In genomic region chr18:32919799-32920198, GRCh38 we compare ENCODE assay signal across 8 cellular contexts.
DNase-seq lines count a peak whose midpoint lies in the region; ATAC-seq, FAIRE-seq and TF ChIP-seq lines count a peak whose summit lies in the region.

No MANE protein-coding gene starts in this region.

- no peaks in the 10 kb centered on the region for H3K36me3 ChIP-seq in HepG2 (replicated peaks in 1 of 2; ENCODE audit: control insufficient read depth in 1 of 2, insufficient read depth in 2 of 2, low read length in 2 of 2)

- no peak overlapping the region for H3K27ac ChIP-seq in HepG2 (ENCODE audit: extremely low read length, insufficient read depth, low read length)

- TF ChIP-seq POLR2A in HepG2 (IDR thresholded peaks at IDR 0.05; ENCODE audit: insufficient read depth in 1 of 2, low read depth in 2 of 2, low read length in 2 of 2), result no peak

- POLR2A ChIA-PET in HepG2 (lab: Yijun Ruan, JAX), result no interaction called here
- POLR2A ChIA-PET in activated CD4-positive, alpha-beta memory T cell treated with anti-CD3 and anti-CD28 coated beads, Interleukin-2, amount 10 ng/mL, durations not matched to agents 7 days and 5 days (lab: Charles Lee), result no interaction called here

- TF ChIP-seq EP300 in HepG2 (IDR thresholded peaks at IDR 0.05; ENCODE audit: low read depth in 2 of 2, low read length in 2 of 2), result no peak
- no peak for TF ChIP-seq EP300 in HepG2 (CRISPR knock-in tag; IDR thresholded peaks at IDR 0.05; ENCODE audit: borderline replicate concordance)

- intact Hi-C loops in HepG2 (cut with micrococcal nuclease; ENCODE audit: unreplicated experiment), result loop anchor here (1.0 to 10.0 kb wide), 4 partner anchors 85 to 245 kb away; no protein-coding TSS in a partner anchor

- peak; percentile 97 for ATAC-seq in GM18870 (IDR thresholded peaks at IDR 0.05; ENCODE audit: unreplicated experiment)
- ATAC-seq in HG02970 (IDR thresholded peaks at IDR 0.05; ENCODE audit: low FRiP score, unreplicated experiment), result peak; percentile 98
- peak; percentile 100 for ATAC-seq in HepG2

- CTCF ChIA-PET in HepG2 (lab: Yijun Ruan, JAX; ENCODE audit: low intra/inter-chr PET ratio, low total read pairs), result interaction anchor here (1.3 to 2.9 kb wide), 4 partner anchors 20 to 344 kb away, joined by 5 to 24 read pairs (median 6); no protein-coding TSS in a partner anchor
- CTCF ChIA-PET in activated CD4-positive, alpha-beta memory T cell treated with anti-CD3 and anti-CD28 coated beads, Interleukin-2, amount 10 ng/mL, durations not matched to agents 7 days and 5 days (lab: Charles Lee), result no interaction called here

- H3K9ac ChIP-seq in HepG2 (ENCODE audit: insufficient read depth, low read depth, low read length), result no peak overlapping the region

- H3K27ac Mint-ChIP-seq in activated CD4-positive, alpha-beta memory T cell treated with anti-CD3 and anti-CD28 coated beads, Interleukin-2, amount 10 ng/mL, durations not matched to agents 7 days and 5 days, result no peak overlapping the region

- no peaks in the 10 kb centered on the region for H3K27me3 Mint-ChIP-seq in activated CD4-positive, alpha-beta memory T cell treated with anti-CD3 and anti-CD28 coated beads, Interleukin-2, amount 10 ng/mL, durations not matched to agents 7 days and 5 days

- in situ Hi-C loops in HepG2 (cut with HindIII; ENCODE audit: extremely low pct_ligation_motif_present, low pct_unique_long_range_greater_than_20kb), result loop anchor here (5.0 kb wide), 1 partner anchor 202 kb away; no protein-coding TSS in a partner anchor

- BruUV-seq in HepG2 (replicated peaks; lab: Mats Ljungman, UMichigan), result no TSS peak

- WGBS in HepG2 (ENCODE audit: low lambda C conversion rate), result 0% methylated on average over 2 of the region's 2 CpGs

- peak; percentile 89 for TF ChIP-seq RAD21 in HepG2 (CRISPR knock-in tag; IDR thresholded peaks at IDR 0.05)

- no peaks in the 10 kb centered on the region for H3K27me3 ChIP-seq in HepG2 (ENCODE audit: control insufficient read depth in 1 of 2, insufficient read depth in 2 of 2, low read length in 2 of 2)

- H3K79me2 ChIP-seq in HepG2 (ENCODE audit: insufficient read depth, low read length), result no peaks in the 10 kb centered on the region

- H4K20me1 ChIP-seq in HepG2 (ENCODE audit: insufficient read depth, low read length), result no peaks in the 10 kb centered on the region

- TF ChIP-seq CTCF in AG09309 (IDR thresholded peaks at IDR 0.05; ENCODE audit: control insufficient read depth, insufficient read depth, low read depth, low read length, missing control alignments) (peak; percentile 30), HepG2 (CRISPR knock-in tag; IDR thresholded peaks at IDR 0.05) (peak; percentile 89)

- no peaks in the 10 kb centered on the region for H3K36me3 Mint-ChIP-seq in activated CD4-positive, alpha-beta memory T cell treated with anti-CD3 and anti-CD28 coated beads, Interleukin-2, amount 10 ng/mL, durations not matched to agents 7 days and 5 days (ENCODE audit: low read depth)

- H3K4me3 Mint-ChIP-seq in activated CD4-positive, alpha-beta memory T cell treated with anti-CD3 and anti-CD28 coated beads, Interleukin-2, amount 10 ng/mL, durations not matched to agents 7 days and 5 days, result no peak overlapping the region

- H3K4me3 ChIP-seq in AG09309 (ENCODE audit: control insufficient read depth, low read depth, low read length) (no peak overlapping the region), HepG2 (replicated peaks in 1 of 3; ENCODE audit: insufficient read depth in 1 of 3, low read depth in 2 of 3, low read length in 3 of 3) (no peak overlapping the region)

- no peak for DNase-seq in AG09309 (ENCODE audit: low read depth)
- DNase-seq in NCI-H1436 (lab: John Stamatoyannopoulos, UW), result peak; percentile 46
- peak; percentile 13 for DNase-seq in UCSD-AML1 (lab: John Stamatoyannopoulos, UW; ENCODE audit: unreplicated experiment)
- peak; percentile 85 for DNase-seq in HepG2 (ENCODE audit: low spot score)
- no peak for DNase-seq in frontal cortex (ENCODE audit: low spot score in 2 of 2)
- no peak for DNase-seq in activated CD4-positive, alpha-beta memory T cell treated with anti-CD3 and anti-CD28 coated beads, Interleukin-2, amount 10 ng/mL, durations not matched to agents 7 days and 5 days

- peaks cover 3% of the 10 kb centered on the region for H3K9me3 Mint-ChIP-seq in activated CD4-positive, alpha-beta memory T cell treated with anti-CD3 and anti-CD28 coated beads, Interleukin-2, amount 10 ng/mL, durations not matched to agents 7 days and 5 days

- H2AFZ ChIP-seq in HepG2 (ENCODE audit: low read length), result no peak overlapping the region

- H3K4me1 ChIP-seq in HepG2 (ENCODE audit: insufficient read depth, low read length), result peaks cover 21% of the 10 kb centered on the region

- peak; percentile 78 for FAIRE-seq in HepG2 (lab: Jason Lieb, UNC)
- FAIRE-seq in frontal cortex (lab: Jason Lieb, UNC), result no peak

- no peak overlapping the region for H3K4me2 ChIP-seq in HepG2 (ENCODE audit: low read depth, low read length)

- H3K4me1 Mint-ChIP-seq in activated CD4-positive, alpha-beta memory T cell treated with anti-CD3 and anti-CD28 coated beads, Interleukin-2, amount 10 ng/mL, durations not matched to agents 7 days and 5 days, result no peaks in the 10 kb centered on the region

- no peaks in the 10 kb centered on the region for H3K9me3 ChIP-seq in HepG2 (ENCODE audit: low read length)

TF ChIP-seq in HepG2, 621 proteins besides CTCF, POLR2A, EP300 and RAD21 (continues in another document):
- TF ChIP-seq TFAP4 (IDR thresholded peaks at IDR 0.05; ENCODE audit: borderline replicate concordance, low read depth) (no peak), XBP1 (CRISPR knock-in tag; IDR thresholded peaks at IDR 0.05) (no peak), ZFX (CRISPR knock-in tag; IDR thresholded peaks at IDR 0.05; ENCODE audit: low read depth) (0 out of 2 replicates have a peak, but pooled peaks have one; percentile 38), TEAD3 (CRISPR knock-in tag; optimal IDR thresholded peaks at IDR 0.05; ENCODE audit: borderline replicate concordance) (peak; percentile 59), HNF4G (IDR thresholded peaks at IDR 0.05; ENCODE audit: borderline replicate concordance, low read depth, low read length) (no peak), HNF4G (CRISPR knock-in tag; IDR thresholded peaks at IDR 0.05; ENCODE audit: borderline replicate concordance, low read depth) (0 out of 2 replicates have a peak, but pooled peaks have one; percentile 34), BCL6 (CRISPR knock-in tag; IDR thresholded peaks at IDR 0.05) (0 out of 2 replicates have a peak, but pooled peaks have one; percentile 40), ELF4 (CRISPR knock-in tag; IDR thresholded peaks at IDR 0.05; ENCODE audit: borderline replicate concordance) (no peak), NR2F6 (IDR thresholded peaks at IDR 0.05) (no peak), NR2F6 (CRISPR knock-in tag; IDR thresholded peaks at IDR 0.05) (no peak), SNAPC2 (CRISPR knock-in tag; IDR thresholded peaks at IDR 0.05) (no peak), NR2F1 (CRISPR knock-in tag; IDR thresholded peaks at IDR 0.05) (no peak), SAP130 (CRISPR knock-in tag; IDR thresholded peaks at IDR 0.05; ENCODE audit: low read depth) (peak; percentile 42; the same call in 1 of the 2 replicates), CENPX (CRISPR knock-in tag; IDR thresholded peaks at IDR 0.05) (no peak), ATF2 (CRISPR knock-in tag; IDR thresholded peaks at IDR 0.05) (0 out of 2 replicates have a peak, but pooled peaks have one; percentile 22), ZNF644 (CRISPR knock-in tag; IDR thresholded peaks at IDR 0.05; ENCODE audit: low read depth) (0 out of 2 replicates have a peak, but pooled peaks have one; percentile 35)

Comparison
In these comparisons a context has a peak if more than half of its experiments do, and no peak if none do; other contexts are left out.
1. DNase-seq: peak in NCI-H1436 (single experiment), UCSD-AML1 (single experiment) and HepG2 (single experiment); none in AG09309 (single experiment), frontal cortex (0 of 2) and activated CD4-positive, alpha-beta memory T cell treated with anti-CD3 and anti-CD28 coated beads, Interleukin-2, amount 10 ng/mL, durations not matched to agents 7 days and 5 days (single experiment).
2. Peak in every context shown above with its lines, with median percentiles within 50 percentile points of each other: ATAC-seq.